In genomic region chr19:35000647-35001501, GRCh38 we compare ENCODE assay signal across 8 cellular contexts.
A peak's percentile ranks its signal among the peaks of the same experiment; 100 is the strongest.
DNase-seq lines count a peak whose midpoint lies in the region; ATAC-seq and TF ChIP-seq lines count a peak whose summit lies in the region.

No MANE protein-coding gene starts in this region.

- H3K27me3 Mint-ChIP-seq in central memory CD8-positive, alpha-beta T cell: no peaks in the 10 kb centered on the region

- H3K4me3 ChIP-seq in Loucy (ENCODE audit: low read length, poor library complexity, severe bottlenecking): peak overlapping the region; percentile 79
- peak overlapping the region; percentile 78 for H3K4me3 ChIP-seq in WERI-Rb-1 (ENCODE audit: low read depth, low read length)

- H3K4me2 ChIP-seq in Loucy (ENCODE audit: low read depth, low read length, poor library complexity, severe bottlenecking): peak overlapping the region; percentile 87

- H2AFZ ChIP-seq in Loucy (ENCODE audit: low read length): no peak overlapping the region

- H3K36me3 Mint-ChIP-seq in central memory CD8-positive, alpha-beta T cell (ENCODE audit: insufficient read depth): peaks cover 27% of the 10 kb centered on the region

- 0 out of 2 replicates have a peak, but pooled peaks cover 6% of the 10 kb centered on the region for H3F3A ChIP-seq in Loucy (ENCODE audit: low read depth)

- H3K9me3 ChIP-seq in Loucy (ENCODE audit: insufficient read depth, low read depth, low read length) (no peaks in the 10 kb centered on the region), WERI-Rb-1 (ENCODE audit: severe bottlenecking) (no peaks in the 10 kb centered on the region)

- peaks cover 41% of the 10 kb centered on the region for H3K4me1 ChIP-seq in Loucy (ENCODE audit: insufficient read depth, low read length, poor library complexity, severe bottlenecking)

- no peaks in the 10 kb centered on the region for H3K9me3 Mint-ChIP-seq in central memory CD8-positive, alpha-beta T cell

- peaks cover 51% of the 10 kb centered on the region for H4K20me1 ChIP-seq in Loucy (ENCODE audit: insufficient read depth, low read length, poor library complexity, severe bottlenecking)

- H3K9me2 ChIP-seq in Loucy (replicated peaks; ENCODE audit: low read depth, low read length): no peaks in the 10 kb centered on the region

- peak overlapping the region; percentile 93 for H3K4me3 Mint-ChIP-seq in central memory CD8-positive, alpha-beta T cell

- peak overlapping the region; percentile 95 for H3K9ac ChIP-seq in Loucy (ENCODE audit: low read depth, low read length, poor library complexity, severe bottlenecking)

- H3K27ac ChIP-seq in WERI-Rb-1: peak overlapping the region; percentile 72

- peaks cover 65% of the 10 kb centered on the region for H3K79me2 ChIP-seq in Loucy (ENCODE audit: insufficient read depth, low read length)

- ATAC-seq in central memory CD8-positive, alpha-beta T cell (replicated peaks; ENCODE audit: extremely low read depth, poor library complexity, severe bottlenecking): peak; percentile 69
- no peak for ATAC-seq in HG03045 (IDR thresholded peaks at IDR 0.05; ENCODE audit: unreplicated experiment)

- H3K36me3 ChIP-seq in Loucy (ENCODE audit: insufficient read depth, low read length): no peaks in the 10 kb centered on the region; the same call in 1 of the 2 replicates
- peaks cover 21% of the 10 kb centered on the region for H3K36me3 ChIP-seq in WERI-Rb-1

- H3K27me3 ChIP-seq in Loucy (ENCODE audit: insufficient read depth, low read length, poor library complexity, severe bottlenecking) (no peaks in the 10 kb centered on the region), WERI-Rb-1 (ENCODE audit: insufficient read depth, low read depth, severe bottlenecking) (no peaks in the 10 kb centered on the region)

- peak in 2 of 3 experiments; percentile 49 to 55 for DNase-seq in NCI-H1417 (lab: John Stamatoyannopoulos, UW)
- no peak for DNase-seq in NCI-H1417 treated with DMSO at 0.1 percent for 48 hours (lab: John Stamatoyannopoulos, UW)
- no peak for DNase-seq in WERI-Rb-1
- peak; percentile 46 to 58 for DNase-seq in central memory CD8-positive, alpha-beta T cell (ENCODE audit: low spot score in 2 of 2)
- peak; percentile 85 for DNase-seq in left kidney (ENCODE audit: low read depth, low spot score)
- peak; percentile 33 for DNase-seq in stimulated activated CD8-positive, alpha-beta memory T cell treated with anti-CD3 and anti-CD28 coated beads, Interleukin-12 subunit alpha, Interleukin-12 subunit beta, amount 100 ng/mL, for 24 hours (ENCODE audit: extremely low read depth)

- peak overlapping the region; percentile 89 for H3K27ac Mint-ChIP-seq in central memory CD8-positive, alpha-beta T cell (ENCODE audit: low read depth)

- TF ChIP-seq CTCF in Loucy (conservative IDR thresholded peaks at IDR 0.05; ENCODE audit: low read length): no peak
- no peak for TF ChIP-seq CTCF in WERI-Rb-1 (IDR thresholded peaks at IDR 0.05; ENCODE audit: low read depth, low read length)

- H3K4me1 Mint-ChIP-seq in central memory CD8-positive, alpha-beta T cell: peaks cover 67% of the 10 kb centered on the region

Comparison
In these comparisons a context has a peak if more than half of its experiments do, and no peak if none do; other contexts are left out.
1. DNase-seq: peak in NCI-H1417 (2 of 3), central memory CD8-positive, alpha-beta T cell (2 of 2), left kidney (single experiment) and stimulated activated CD8-positive, alpha-beta memory T cell treated with anti-CD3 and anti-CD28 coated beads, Interleukin-12 subunit alpha, Interleukin-12 subunit beta, amount 100 ng/mL, for 24 hours (single experiment); none in NCI-H1417 treated with DMSO at 0.1 percent for 48 hours (single experiment) and WERI-Rb-1 (single experiment).